ENCODE assay signal across 12 cellular contexts in genomic region chr16:62077998-62078397, GRCh38. TPM values are rescaled to one million over a fixed set of nuclear protein-coding genes. Genes with fewer than 3 reads are reported as not detected.
DNase-seq lines count a peak whose midpoint lies in the region; ATAC-seq, FAIRE-seq and TF ChIP-seq lines count a peak whose summit lies in the region.
"Had no signal": no experiment of that assay in that cellular context is flagged by ENCODE, and none has a peak within 500 bp of the region (broad histone marks: within the 10 kb centered on the region; RNA-seq: fewer than 3 reads in every experiment).

No MANE protein-coding gene starts in this region.

- H3F3A ChIP-seq in MM.1S (ENCODE audit: insufficient read depth, low read length) = no peaks in the 10 kb centered on the region

- no peak overlapping the region for H3K9ac ChIP-seq in MM.1S (ENCODE audit: low read length)
- no peak overlapping the region for H3K9ac ChIP-seq in H1 (replicated peaks in 1 of 4; ENCODE audit: extremely low read depth in 1 of 4, low read depth in 3 of 4, low read length in 3 of 4)
- H3K9ac ChIP-seq: BLaER1 had no signal

- H3K4me2 ChIP-seq in MM.1S (ENCODE audit: low read depth, low read length) = peak overlapping the region; percentile 26; the same call in 1 of the 2 replicates
- no peak overlapping the region for H3K4me2 ChIP-seq in H1 (ENCODE audit: insufficient read depth in 1 of 2, low read depth in 2 of 2, low read length in 2 of 2)
- H3K4me2 ChIP-seq: BLaER1 had no signal

- no peaks in the 10 kb centered on the region for H3K9me2 ChIP-seq in MM.1S (replicated peaks; ENCODE audit: insufficient read depth, low read length)

- H2AFZ ChIP-seq in MM.1S (ENCODE audit: low read length) (no peak overlapping the region; the same call in 1 of the 2 replicates), H1 (ENCODE audit: low read length) (peak overlapping the region; percentile 87; the same call in 1 of the 2 replicates)

- H2BK15ac ChIP-seq in H1 (ENCODE audit: low read length) = no peak overlapping the region

- TF ChIP-seq CTCF in MM.1S (IDR thresholded peaks at IDR 0.05; ENCODE audit: low read length) (peak; percentile 50), H1 (IDR thresholded peaks at IDR 0.05; ENCODE audit: control extremely low read depth in 1 of 3, insufficient read depth in 1 of 3, low read depth in 1 of 3, low read length in 3 of 3) (peak; percentile 86 to 93 (median 91)), retinal pigment epithelial cell (conservative IDR thresholded peaks at IDR 0.05; ENCODE audit: low read depth, low read length) (peak; percentile 50)

- ATAC-seq in left colon = no peak
- no peak for ATAC-seq in HG03135 (IDR thresholded peaks at IDR 0.05; ENCODE audit: unreplicated experiment)

- H2BK12ac ChIP-seq in H1 (ENCODE audit: low read depth, low read length) = no peak overlapping the region

- no peak overlapping the region for H4K8ac ChIP-seq in H1 (ENCODE audit: extremely low read depth, insufficient read depth, low read length)

- TF ChIP-seq POLR2A in H1 (IDR thresholded peaks at IDR 0.05; ENCODE audit: control extremely low read depth in 1 of 2, low read depth in 2 of 2, low read length in 2 of 2) = no peak

- no peak overlapping the region for H3K56ac ChIP-seq in H1 (replicated peaks; ENCODE audit: insufficient read length, low read depth, low read length)

- H3K4me1 ChIP-seq in MM.1S (ENCODE audit: low read length) (no peaks in the 10 kb centered on the region), H1 (replicated peaks in 1 of 4; ENCODE audit: control insufficient read depth in 3 of 4, insufficient read depth in 4 of 4, low read length in 3 of 4) (no peaks in the 10 kb centered on the region)
- H3K4me1 ChIP-seq: BLaER1, Peyer's patch had no signal

- DNase-seq in NCI-H2107 treated with DMSO at 0.1 percent for 48 hours (lab: John Stamatoyannopoulos, UW; ENCODE audit: unreplicated experiment) (peak; percentile 4), NCI-H2107 (lab: John Stamatoyannopoulos, UW) (no peak), MM.1S (peak; percentile 10), H1 (ENCODE audit: low read depth in 1 of 2, low spot score in 2 of 2) (peak; percentile 49 to 72), retinal pigment epithelial cell (ENCODE audit: low read depth) (no peak), left colon (no peak)
- no peak for DNase-seq in stimulated activated CD4-positive, alpha-beta T cell treated with anti-CD3 and anti-CD28 coated beads, Interleukin-4, amount 100 ng/mL, for 4 hours
- DNase-seq: activated CD4-positive, alpha-beta T cell treated with anti-CD3 and anti-CD28 coated beads, Interleukin-2, amount 50 U/mL, for 48 hours; mesenchymal stem cell; Peyer's patch had no signal

- TF ChIP-seq EP300 in H1 (IDR thresholded peaks at IDR 0.05; ENCODE audit: borderline replicate concordance in 1 of 2, low read depth in 2 of 2, low read length in 2 of 2) = no peak

- FAIRE-seq in H1 (lab: Jason Lieb, UNC) = peak; percentile 89

- H3K27ac ChIP-seq in MM.1S (ENCODE audit: low read length) (no peak overlapping the region), H1 (ENCODE audit: low read depth, low read length) (no peak overlapping the region)
- H3K27ac ChIP-seq: BLaER1, Peyer's patch had no signal

- H3K4me3 ChIP-seq in MM.1S (ENCODE audit: low read length) (no peak overlapping the region), H1 (ENCODE audit: extremely low read depth in 1 of 4, insufficient read depth in 2 of 4, low read depth in 3 of 4, low read length in 4 of 4) (no peak overlapping the region), retinal pigment epithelial cell (ENCODE audit: low read length) (no peak overlapping the region)
- H3K4me3 ChIP-seq: BLaER1, Peyer's patch had no signal

- no peak overlapping the region for H3K23ac ChIP-seq in H1 (ENCODE audit: insufficient read length)

- no peaks in the 10 kb centered on the region for H3K27me3 ChIP-seq in MM.1S (replicated peaks; ENCODE audit: insufficient read depth, low read length)
- H3K27me3 ChIP-seq in H1 (replicated peaks in 1 of 4; ENCODE audit: control insufficient read depth in 3 of 4, extremely low read depth in 1 of 4, insufficient read depth in 3 of 4, low read length in 3 of 4) = no peaks in the 10 kb centered on the region
- H3K27me3 ChIP-seq: BLaER1, Peyer's patch had no signal

- H3K23me2 ChIP-seq in H1 (ENCODE audit: low read depth, low read length) = no peaks in the 10 kb centered on the region

- no peak overlapping the region for H2AK5ac ChIP-seq in H1 (ENCODE audit: low read depth, low read length)

- no peak overlapping the region for H2BK5ac ChIP-seq in H1 (ENCODE audit: low read depth, low read length)

- CTCF ChIA-PET in H1 (lab: Charles Lee; ENCODE audit: partially characterized antibody) = interaction anchor here (0.5 to 5.4 kb wide), 47 partner anchors 8 to 932 kb away, joined by 3 to 66 read pairs (median 4); partner anchors contain the start of gene CDH8

- H4K91ac ChIP-seq in H1 (replicated peaks; ENCODE audit: insufficient read length, low read length) = no peak overlapping the region

- no peak overlapping the region for H3K14ac ChIP-seq in H1 (ENCODE audit: insufficient read length)

- no peak overlapping the region for H2BK120ac ChIP-seq in H1 (replicated peaks; ENCODE audit: low read depth, low read length)

- 39% methylated on average over 4 of the region's 4 CpGs; no CpG with 5 or more reads in 1 of the 2 experiments for WGBS in H1 (ENCODE audit: extremely low coverage in 1 of 2, insufficient coverage in 1 of 2, insufficient read length in 1 of 2, insufficient replicate concordance in 2 of 2, low coverage in 1 of 2, low lambda C conversion rate in 2 of 2, missing lambda C conversion rate in 1 of 2), 2 experiments

- H4K5ac ChIP-seq in H1 (ENCODE audit: insufficient read length, low read depth, low read length) = no peak overlapping the region

- intact Hi-C loops in left colon (cut with DNase I, micrococcal nuclease) = no loop called here

- H3K4ac ChIP-seq in H1 (replicated peaks; ENCODE audit: insufficient read length, low read depth, low read length) = no peak overlapping the region

- POLR2A ChIA-PET in H1 (lab: Charles Lee; ENCODE audit: partially characterized antibody) = no interaction called here

- 0 out of 2 replicates have a peak overlapping the region, but pooled peaks have one; percentile 23 for H2BK20ac ChIP-seq in H1 (ENCODE audit: low read length)

- H3K36me3 ChIP-seq in MM.1S (replicated peaks; ENCODE audit: insufficient read depth, low read length) (no peaks in the 10 kb centered on the region), H1 (ENCODE audit: control insufficient read depth in 2 of 4, insufficient read depth in 4 of 4, low read length in 3 of 4) (no peaks in the 10 kb centered on the region; a peak in 1 of 8 replicates)
- H3K36me3 ChIP-seq: BLaER1, Peyer's patch had no signal

- H3K18ac ChIP-seq in H1 (ENCODE audit: extremely low read depth, low read length) = no peak overlapping the region

- TF ChIP-seq RAD21 in H1 (IDR thresholded peaks at IDR 0.05 in 1 of 2, conservative IDR thresholded peaks at IDR 0.05 in 1 of 2; ENCODE audit: low read depth in 2 of 2, low read length in 2 of 2) = peak; percentile 92 to 93

- H3K79me1 ChIP-seq in H1 (ENCODE audit: low read depth, low read length) = no peaks in the 10 kb centered on the region

- H3K79me2 ChIP-seq in MM.1S (ENCODE audit: low read length) = no peaks in the 10 kb centered on the region
- no peaks in the 10 kb centered on the region for H3K79me2 ChIP-seq in H1 (ENCODE audit: control insufficient read depth in 1 of 2, insufficient read depth in 2 of 2, low read length in 2 of 2)

- H3K9me3 ChIP-seq in MM.1S (replicated peaks; ENCODE audit: insufficient read depth, low read length) (no peaks in the 10 kb centered on the region), H1 (ENCODE audit: insufficient read depth in 2 of 2, low read depth in 1 of 2, low read length in 1 of 2) (no peaks in the 10 kb centered on the region)
- H3K9me3 ChIP-seq: BLaER1, Peyer's patch had no signal

- H4K20me1 ChIP-seq in MM.1S (ENCODE audit: insufficient read depth, low read length) (no peaks in the 10 kb centered on the region), H1 (replicated peaks in 1 of 2; ENCODE audit: control insufficient read depth in 1 of 2, insufficient read depth in 2 of 2, low read length in 2 of 2) (no peaks in the 10 kb centered on the region)
- H4K20me1 ChIP-seq: BLaER1 had no signal

TF ChIP-seq in H1, 55 proteins besides CTCF, POLR2A, EP300 and RAD21:
- TF ChIP-seq JUN (IDR thresholded peaks at IDR 0.05; ENCODE audit: low read depth, low read length) = no peak
- 0 out of 2 replicates have a peak, but pooled peaks have one; percentile 32 for TF ChIP-seq YY1 (IDR thresholded peaks at IDR 0.05; ENCODE audit: low read depth, low read length)

RNA-seq across cellular contexts. Expression of gene CDH8, which starts 41.8 kb away (rescaled TPM):
- 8.3 and 8.4 TPM in 2 replicates for total RNA-seq in H1 (2021; fragmentation: NEBNext Ultra II Directional; extraction: Animal tissue kit (Norgen Biotek cat#: 25700))
- 7.7 and 15.1 TPM in 2 replicates for polyA plus RNA-seq in H1 (2011; rRNA removed)
- polyA plus RNA-seq in H1 (2011; cell fraction: cytosol; rRNA removed) = 11.8 TPM
- polyA plus RNA-seq in H1 (2011; cell fraction: nucleus; rRNA removed) = 15.9 TPM
- polyA plus RNA-seq in H1 (2012, experiment 1 of 2) = 7.8 to 10.8 TPM (median 9.3 TPM) in 4 replicates
- 2.2 TPM for polyA plus RNA-seq in H1 (2012, experiment 2 of 2)
- 6.0 TPM for polyA plus RNA-seq in H1 (2013, experiment 1 of 2)
- polyA plus RNA-seq in H1 (2013, experiment 2 of 2) = 6.7 TPM
- 20.2 and 21.5 TPM in 2 replicates for polyA minus RNA-seq in H1 (2011; rRNA and poly(A)+ RNA removed)
- polyA minus RNA-seq in H1 (2011; cell fraction: cytosol; rRNA and poly(A)+ RNA removed) = 26.1 TPM
- 120 TPM for polyA minus RNA-seq in H1 (2011; cell fraction: nucleus; rRNA and poly(A)+ RNA removed)
- not detected for total RNA-seq in left colon
- total RNA-seq: Peyer's patch had no signal

Comparison
In these comparisons a context has a peak if more than half of its experiments do, and no peak if none do; other contexts are left out.
1. DNase-seq: peak in NCI-H2107 treated with DMSO at 0.1 percent for 48 hours (single experiment), MM.1S (single experiment) and H1 (2 of 2); none in NCI-H2107 (single experiment), retinal pigment epithelial cell (single experiment), left colon (0 of 2) and stimulated activated CD4-positive, alpha-beta T cell treated with anti-CD3 and anti-CD28 coated beads, Interleukin-4, amount 100 ng/mL, for 4 hours (0 of 2).
2. Peak in every context shown above with its lines, with median percentiles within 50 percentile points of each other: CTCF ChIP-seq.